In the genomic region with DNA sequence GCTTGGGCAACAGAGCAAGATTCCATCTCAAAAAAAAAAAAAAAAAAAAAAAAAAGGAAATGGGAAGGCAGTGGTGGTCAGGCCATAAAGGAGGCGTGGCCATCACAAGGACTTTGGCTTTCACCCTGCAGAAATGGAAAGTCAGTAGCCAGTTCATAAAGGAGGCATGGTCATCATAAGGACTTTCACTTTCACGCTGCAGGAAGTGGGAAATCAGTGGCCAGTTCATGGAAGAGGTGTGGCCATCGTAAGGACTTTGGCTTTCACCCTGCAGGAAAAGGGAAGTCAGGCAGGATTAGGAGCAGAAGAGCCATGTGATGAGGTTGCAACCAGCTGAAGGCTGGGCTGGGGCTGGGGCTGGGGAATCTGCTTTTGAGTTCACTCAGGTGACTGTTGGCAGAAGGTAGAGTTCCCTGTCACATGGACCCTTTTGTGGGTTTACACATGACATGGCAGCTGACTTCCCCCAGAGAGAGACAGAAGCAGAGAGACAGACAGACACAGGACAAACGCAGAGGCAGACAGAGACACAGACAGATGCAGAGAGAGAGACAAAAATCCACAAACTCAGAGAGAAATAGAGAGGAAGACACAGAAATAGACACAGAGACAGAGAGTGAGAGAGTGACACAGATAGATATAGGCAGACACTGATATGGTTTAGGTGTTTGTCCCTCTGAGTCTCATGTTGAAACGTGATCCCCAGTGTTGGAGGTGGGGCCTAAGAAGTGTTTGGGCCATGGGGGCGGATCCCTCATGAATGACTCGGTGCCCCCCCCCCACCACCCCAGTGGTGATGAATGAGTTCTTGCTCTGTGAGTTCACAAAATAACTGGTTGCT, we compare ENCODE assay signal across 17 cellular contexts.
DNase-seq lines count a peak whose midpoint lies in the region; ATAC-seq and TF ChIP-seq lines count a peak whose summit lies in the region.
"Had no signal": no experiment of that assay in that cellular context is flagged by ENCODE, and none has a peak within 500 bp of the region (broad histone marks: within the 10 kb centered on the region; RNA-seq: fewer than 3 reads in every experiment).

No MANE protein-coding gene starts in this region.

- no peaks in the 10 kb centered on the region for H3K27me3 Mint-ChIP-seq in activated naive CD4-positive, alpha-beta T cell treated with anti-CD3 and anti-CD28 coated beads for 36 hours (ENCODE audit: low read depth)
- no peaks in the 10 kb centered on the region for H3K27me3 Mint-ChIP-seq in activated CD8-positive, alpha-beta T cell treated with anti-CD3 and anti-CD28 coated beads for 36 hours

- no peaks in the 10 kb centered on the region for H3K79me1 ChIP-seq in neuronal stem cell (ENCODE audit: low read depth, low read length)

- POLR2A ChIA-PET in activated CD8-positive, alpha-beta T cell treated with anti-CD3 and anti-CD28 coated beads for 36 hours (lab: Charles Lee): no interaction called here

- no peak overlapping the region for H3K4me3 Mint-ChIP-seq in activated naive CD4-positive, alpha-beta T cell treated with anti-CD3 and anti-CD28 coated beads for 36 hours
- no peak overlapping the region for H3K4me3 Mint-ChIP-seq in activated CD8-positive, alpha-beta T cell treated with anti-CD3 and anti-CD28 coated beads for 36 hours
- H3K4me3 Mint-ChIP-seq: B cell had no signal

- H3K23ac ChIP-seq in neuronal stem cell (ENCODE audit: low read depth, low read length, poor library complexity): no peak overlapping the region

- H3K27ac Mint-ChIP-seq in activated naive CD4-positive, alpha-beta T cell treated with anti-CD3 and anti-CD28 coated beads for 36 hours: peak overlapping the region; percentile 19
- peak overlapping the region; percentile 51 for H3K27ac Mint-ChIP-seq in activated CD8-positive, alpha-beta T cell treated with anti-CD3 and anti-CD28 coated beads for 36 hours
- H3K27ac Mint-ChIP-seq: B cell had no signal

- peaks cover 2% of the 10 kb centered on the region in 2 donors for H3K4me1 ChIP-seq in neuronal stem cell (ENCODE audit: control insufficient read depth in 2 of 2, insufficient read depth in 1 of 2, low read depth in 1 of 2, low read length in 2 of 2)
- H3K4me1 ChIP-seq: left lung had no signal

- H3K14ac ChIP-seq in neuronal stem cell (ENCODE audit: low read length): no peak overlapping the region

- no peak overlapping the region for H2BK12ac ChIP-seq in neuronal stem cell (ENCODE audit: low read length)

- H3K9me3 Mint-ChIP-seq in activated naive CD4-positive, alpha-beta T cell treated with anti-CD3 and anti-CD28 coated beads for 36 hours: peaks cover 13% of the 10 kb centered on the region
- H3K9me3 Mint-ChIP-seq in activated CD8-positive, alpha-beta T cell treated with anti-CD3 and anti-CD28 coated beads for 36 hours: no peaks in the 10 kb centered on the region

- TF ChIP-seq CTCF in activated CD8-positive, alpha-beta T cell treated with anti-CD3 and anti-CD28 coated beads for 36 hours (IDR thresholded peaks at IDR 0.05): no peak

- H3K9ac ChIP-seq in neuronal stem cell (ENCODE audit: low read depth, low read length, poor library complexity): no peak overlapping the region

- no peaks in the 10 kb centered on the region for H3K36me3 ChIP-seq in neuronal stem cell (replicated peaks in 1 of 2; ENCODE audit: control insufficient read depth in 2 of 2, insufficient read depth in 2 of 2, low read length in 2 of 2)
- H3K36me3 ChIP-seq: left lung had no signal

- peaks cover 2 to 8% of the 10 kb centered on the region in 2 donors for H3K9me3 ChIP-seq in neuronal stem cell (replicated peaks in 1 of 2; ENCODE audit: control insufficient read depth in 2 of 2, insufficient read depth in 1 of 2, low read depth in 1 of 2, low read length in 2 of 2)

- peak overlapping the region; percentile 79 for H2AFZ ChIP-seq in neuronal stem cell (ENCODE audit: low read length)

- H3K4me2 ChIP-seq in neuronal stem cell (ENCODE audit: insufficient read depth, low read length, poor library complexity, severe bottlenecking): no peak overlapping the region

- WGBS in neuronal stem cell (ENCODE audit: extremely low coverage in 2 of 2, insufficient read length in 2 of 2, insufficient replicate concordance in 1 of 2), 2 donors: no CpG with 5 or more reads among the region's 7 CpGs

- peak; percentile 39 for ATAC-seq in activated CD8-positive, alpha-beta T cell treated with anti-CD3 and anti-CD28 coated beads for 36 hours
- ATAC-seq in GM18511 (IDR thresholded peaks at IDR 0.05; ENCODE audit: unreplicated experiment): no peak
- ATAC-seq in HG03039 (IDR thresholded peaks at IDR 0.05; ENCODE audit: unreplicated experiment): no peak
- ATAC-seq: left lung had no signal

- H3K4me3 ChIP-seq in Jurkat, Clone E6-1 (ENCODE audit: low read length): no peak overlapping the region
- no peak overlapping the region for H3K4me3 ChIP-seq in neuronal stem cell (ENCODE audit: low read length in 2 of 2)
- H3K4me3 ChIP-seq: left lung, SK-N-MC had no signal

- no peak overlapping the region for H2BK120ac ChIP-seq in neuronal stem cell (ENCODE audit: low read depth, low read length)

- peaks cover 30% of the 10 kb centered on the region for H3K4me1 Mint-ChIP-seq in activated naive CD4-positive, alpha-beta T cell treated with anti-CD3 and anti-CD28 coated beads for 36 hours (ENCODE audit: low read depth)
- H3K4me1 Mint-ChIP-seq in activated CD8-positive, alpha-beta T cell treated with anti-CD3 and anti-CD28 coated beads for 36 hours (ENCODE audit: low read depth): peaks cover 23% of the 10 kb centered on the region
- H3K4me1 Mint-ChIP-seq: B cell had no signal

- no peak overlapping the region for H2BK15ac ChIP-seq in neuronal stem cell (ENCODE audit: low read length)

- H4K91ac ChIP-seq in neuronal stem cell (ENCODE audit: low read depth, low read length, poor library complexity): no peak overlapping the region

- CTCF ChIA-PET in activated naive CD4-positive, alpha-beta T cell treated with anti-CD3 and anti-CD28 coated beads for 36 hours (lab: Charles Lee): no interaction called here
- CTCF ChIA-PET in activated CD8-positive, alpha-beta T cell treated with anti-CD3 and anti-CD28 coated beads for 36 hours (lab: Charles Lee): no interaction called here

- H2BK5ac ChIP-seq in neuronal stem cell (ENCODE audit: low read length): no peak overlapping the region

- H2AK5ac ChIP-seq in neuronal stem cell (ENCODE audit: low read depth, low read length): no peak overlapping the region

- H3K18ac ChIP-seq in neuronal stem cell (ENCODE audit: low read length): peak overlapping the region; percentile 1

- no peak overlapping the region for H3K4ac ChIP-seq in neuronal stem cell (ENCODE audit: low read length)

- peak; percentile 54 for DNase-seq in activated naive CD4-positive, alpha-beta T cell treated with anti-CD3 and anti-CD28 coated beads for 36 hours
- no peak for DNase-seq in activated naive CD4-positive, alpha-beta T cell (lab: John Stamatoyannopoulos, UW)
- DNase-seq in Jurkat, Clone E6-1 (ENCODE audit: low read depth, low spot score): peak; percentile 76
- DNase-seq in activated CD8-positive, alpha-beta T cell treated with anti-CD3 and anti-CD28 coated beads for 36 hours: peak; percentile 20
- no peak for DNase-seq in neuronal stem cell (ENCODE audit: low spot score)
- no peak for DNase-seq in NCI-H2171 (lab: John Stamatoyannopoulos, UW)
- DNase-seq: aorta, DMS53, erythroblast, hypothalamus, left lung, naive B cell, NCI-H2081 had no signal

- intact Hi-C loops in activated naive CD4-positive, alpha-beta T cell treated with anti-CD3 and anti-CD28 coated beads for 36 hours (cut with micrococcal nuclease): no loop called here
- intact Hi-C loops in activated CD8-positive, alpha-beta T cell treated with anti-CD3 and anti-CD28 coated beads for 36 hours (cut with micrococcal nuclease): no loop called here

- H3K36me3 Mint-ChIP-seq in activated naive CD4-positive, alpha-beta T cell treated with anti-CD3 and anti-CD28 coated beads for 36 hours (ENCODE audit: low read depth): no peaks in the 10 kb centered on the region
- H3K36me3 Mint-ChIP-seq in activated CD8-positive, alpha-beta T cell treated with anti-CD3 and anti-CD28 coated beads for 36 hours (ENCODE audit: low read depth): no peaks in the 10 kb centered on the region
- H3K36me3 Mint-ChIP-seq: naive B cell had no signal

- H4K8ac ChIP-seq in neuronal stem cell (ENCODE audit: low read depth, low read length): peak overlapping the region; percentile 70

- H3K27ac ChIP-seq in neuronal stem cell (replicated peaks; ENCODE audit: low read length): no peak overlapping the region
- H3K27ac ChIP-seq: left lung, SK-N-MC had no signal

- no peaks in the 10 kb centered on the region for H3K27me3 ChIP-seq in neuronal stem cell (ENCODE audit: control insufficient read depth in 3 of 3, insufficient read depth in 3 of 3, low read depth in 1 of 3, low read length in 3 of 3)
- H3K27me3 ChIP-seq: left lung had no signal

Comparison
In these comparisons a context has a peak if more than half of its experiments do, and no peak if none do; other contexts are left out.
1. DNase-seq: peak in activated naive CD4-positive, alpha-beta T cell treated with anti-CD3 and anti-CD28 coated beads for 36 hours (single experiment), Jurkat, Clone E6-1 (single experiment) and activated CD8-positive, alpha-beta T cell treated with anti-CD3 and anti-CD28 coated beads for 36 hours (single experiment); none in activated naive CD4-positive, alpha-beta T cell (0 of 4), neuronal stem cell (single experiment) and NCI-H2171 (single experiment).